ENCODE assay signal across 23 cellular contexts in genomic region chr20:59170406-59171349, GRCh38. TPM values are rescaled to one million over a fixed set of nuclear protein-coding genes. Genes with fewer than 3 reads are reported as not detected.
A peak's percentile ranks its signal among the peaks of the same experiment; 100 is the strongest.
DNase-seq lines count a peak whose midpoint lies in the region; ATAC-seq lines count a peak whose summit lies in the region.
"Had no signal": no experiment of that assay in that cellular context is flagged by ENCODE, and none has a peak within 500 bp of the region (broad histone marks: within the 10 kb centered on the region; RNA-seq: fewer than 3 reads in every experiment).

No MANE protein-coding gene starts in this region.

- ATAC-seq in activated T-cell treated with anti-CD3 and anti-CD28 coated beads, Interleukin-2, amount 50 U/mL, for 4 hours = no peak
- ATAC-seq in T-helper 17 cell (no peak), GM19452 (IDR thresholded peaks at IDR 0.05; ENCODE audit: unreplicated experiment) (no peak)
- ATAC-seq in stimulated activated effector memory CD8-positive, alpha-beta T cell treated with anti-CD3 and anti-CD28 coated beads, Interleukin-12 subunit alpha, Interleukin-12 subunit beta, amount 100 ng/mL, for 72 hours = no peak
- ATAC-seq: foreskin keratinocyte had no signal

- peak overlapping the region; percentile 12 for H3K4me3 Mint-ChIP-seq in activated T-cell treated with anti-CD3 and anti-CD28 coated beads, Interleukin-2, amount 50 U/mL, for 4 hours
- H3K4me3 Mint-ChIP-seq in T-helper 17 cell = no peak overlapping the region
- H3K4me3 Mint-ChIP-seq in immature natural killer cell = peak overlapping the region in 1 of 5 donors; percentile 45
- peak overlapping the region; percentile 91 for H3K4me3 Mint-ChIP-seq in stimulated activated effector memory CD8-positive, alpha-beta T cell treated with anti-CD3 and anti-CD28 coated beads, Interleukin-12 subunit alpha, Interleukin-12 subunit beta, amount 100 ng/mL, for 72 hours

- peaks cover 32% of the 10 kb centered on the region for H3K36me3 Mint-ChIP-seq in activated T-cell treated with anti-CD3 and anti-CD28 coated beads, Interleukin-2, amount 50 U/mL, for 4 hours (ENCODE audit: insufficient read depth)
- peaks cover 7% of the 10 kb centered on the region for H3K36me3 Mint-ChIP-seq in T-helper 17 cell (ENCODE audit: low read depth)
- H3K36me3 Mint-ChIP-seq in immature natural killer cell = peaks cover 28 to 72% (median 37%) of the 10 kb centered on the region in 3 donors
- peaks cover 20% of the 10 kb centered on the region for H3K36me3 Mint-ChIP-seq in stimulated activated effector memory CD8-positive, alpha-beta T cell treated with anti-CD3 and anti-CD28 coated beads, Interleukin-12 subunit alpha, Interleukin-12 subunit beta, amount 100 ng/mL, for 72 hours

- no peak for DNase-seq in activated T-cell treated with anti-CD3 and anti-CD28 coated beads, Interleukin-2, amount 50 U/mL, for 4 hours
- no peak for DNase-seq in activated T-cell treated with anti-CD3 and anti-CD28 coated beads, Interleukin-2, amount 50 U/mL, for 1 hour
- no peak for DNase-seq in T-helper 17 cell
- DNase-seq in immature natural killer cell = no peak
- DNase-seq in stimulated activated effector memory CD8-positive, alpha-beta T cell treated with anti-CD3 and anti-CD28 coated beads, Interleukin-12 subunit alpha, Interleukin-12 subunit beta, amount 100 ng/mL, for 72 hours (ENCODE audit: low spot score in 2 of 2) = no peak
- no peak for DNase-seq in NCI-H128 (lab: John Stamatoyannopoulos, UW; ENCODE audit: unreplicated experiment)
- no peak for DNase-seq in NCI-H187 treated with DMSO at 0.1 percent for 48 hours (lab: John Stamatoyannopoulos, UW)
- DNase-seq: ACHN; activated CD4-positive, alpha-beta T cell treated with anti-CD3 and anti-CD28 coated beads, Interleukin-2, amount 50 U/mL, for 1 hour; amniotic stem cell; GM23248; KBM-7; NCI-H146; NCI-H2171; NCI-H526; nucleus accumbens; retina; substantia nigra; SW 1271 had no signal

- no peaks in the 10 kb centered on the region for H3K27me3 Mint-ChIP-seq in activated T-cell treated with anti-CD3 and anti-CD28 coated beads, Interleukin-2, amount 50 U/mL, for 4 hours (ENCODE audit: low read depth)
- H3K27me3 Mint-ChIP-seq in T-helper 17 cell = no peaks in the 10 kb centered on the region
- peaks cover 0 to 2% (median under 1%) of the 10 kb centered on the region in 3 donors for H3K27me3 Mint-ChIP-seq in immature natural killer cell (ENCODE audit: low read depth in 3 of 3)

- peaks cover 91% of the 10 kb centered on the region for H3K4me1 Mint-ChIP-seq in activated T-cell treated with anti-CD3 and anti-CD28 coated beads, Interleukin-2, amount 50 U/mL, for 4 hours (ENCODE audit: low read depth)
- H3K4me1 Mint-ChIP-seq in T-helper 17 cell (peaks cover 67% of the 10 kb centered on the region), immature natural killer cell (peaks cover 82 to 98% of the 10 kb centered on the region in 2 donors)
- peaks cover 93% of the 10 kb centered on the region for H3K4me1 Mint-ChIP-seq in stimulated activated effector memory CD8-positive, alpha-beta T cell treated with anti-CD3 and anti-CD28 coated beads, Interleukin-12 subunit alpha, Interleukin-12 subunit beta, amount 100 ng/mL, for 72 hours

- no peaks in the 10 kb centered on the region for H3K9me3 ChIP-seq in T-helper 17 cell (ENCODE audit: control insufficient read depth, low read length, poor library complexity, severe bottlenecking)

- no peaks in the 10 kb centered on the region for H3K9me3 Mint-ChIP-seq in activated T-cell treated with anti-CD3 and anti-CD28 coated beads, Interleukin-2, amount 50 U/mL, for 4 hours
- no peaks in the 10 kb centered on the region for H3K9me3 Mint-ChIP-seq in immature natural killer cell
- H3K9me3 Mint-ChIP-seq in stimulated activated effector memory CD8-positive, alpha-beta T cell treated with anti-CD3 and anti-CD28 coated beads, Interleukin-12 subunit alpha, Interleukin-12 subunit beta, amount 100 ng/mL, for 72 hours = peaks cover 5% of the 10 kb centered on the region

- H3K27ac Mint-ChIP-seq in T-helper 17 cell (peak overlapping the region; percentile 100), immature natural killer cell (peak overlapping the region; percentile 0 to 87 (median 77))
- H3K27ac Mint-ChIP-seq in stimulated activated effector memory CD8-positive, alpha-beta T cell treated with anti-CD3 and anti-CD28 coated beads, Interleukin-12 subunit alpha, Interleukin-12 subunit beta, amount 100 ng/mL, for 72 hours = peak overlapping the region; percentile 99

RNA-seq across cellular contexts. Expression of gene ZNF831, which starts 7.1 kb away (rescaled TPM):
- 1 to 10 TPM; 1.8 to 2.5 (median 2.2) TPM for total RNA-seq in activated T-cell treated with anti-CD3 and anti-CD28 coated beads, Interleukin-2, amount 50 U/mL, for 4 hours
- total RNA-seq in T-helper 17 cell = 10 to 100 TPM; 37.8 to 42.0 TPM
- polyA plus RNA-seq in immature natural killer cell = 1 to 10 TPM in 2 of 3 donors, under 1 TPM in 1; 0.59 to 8.4 (median 2.0) TPM
- total RNA-seq: epithelial cell of proximal tubule, foreskin keratinocyte, GM23248, hepatocyte had no signal
- polyA plus RNA-seq: foreskin keratinocyte, GM23248, hepatocyte had no signal

Comparison
In these comparisons a context has a peak if more than half of its experiments do, and no peak if none do; other contexts are left out.
1. RNA of gene ZNF831, which starts 7.1 kb away (total RNA-seq): 37.8 to 42.0 TPM in T-helper 17 cell; 1.8 to 2.5 TPM in activated T-cell treated with anti-CD3 and anti-CD28 coated beads, Interleukin-2, amount 50 U/mL, for 4 hours; every median in the first group is over 10 times any median in the second.
2. Peak in every context shown above with its lines, with median percentiles within 50 percentile points of each other: H3K27ac Mint-ChIP-seq.